ENCODE assay signal across 8 cellular contexts in genomic region chr1:114670083-114671010, GRCh38. TPM values are rescaled to one million over a fixed set of nuclear protein-coding genes. Genes with fewer than 3 reads are reported as not detected.
DNase-seq lines count a peak whose midpoint lies in the region; ATAC-seq and TF ChIP-seq lines count a peak whose summit lies in the region.

No MANE protein-coding gene starts in this region.

- H3K9me3 Mint-ChIP-seq in activated CD4-positive, alpha-beta memory T cell treated with anti-CD3 and anti-CD28 coated beads, Interleukin-2, amount 10 ng/mL, durations not matched to agents 7 days and 5 days, result no peaks in the 10 kb centered on the region

- POLR2A ChIA-PET in activated CD4-positive, alpha-beta memory T cell treated with anti-CD3 and anti-CD28 coated beads, Interleukin-2, amount 10 ng/mL, durations not matched to agents 7 days and 5 days (lab: Charles Lee), result interaction anchor here (1.3 to 1.7 kb wide), 2 partner anchors 46 to 88 kb away, joined by 3 to 4 read pairs; partner anchors contain the start of gene NRAS

- peak overlapping the region; percentile 80 for H3K27ac ChIP-seq in lower lobe of right lung

- TF ChIP-seq CTCF in AG10803 (conservative IDR thresholded peaks at IDR 0.05; ENCODE audit: low read length) (peak; percentile 12; the same call in 1 of the 2 replicates), lower lobe of right lung (IDR thresholded peaks at IDR 0.05) (no peak)

- no peaks in the 10 kb centered on the region for H3K9me3 ChIP-seq in lower lobe of right lung

- H3K4me1 ChIP-seq in lower lobe of right lung, result peaks cover 3% of the 10 kb centered on the region

- ATAC-seq in GM19023 (IDR thresholded peaks at IDR 0.05; ENCODE audit: unreplicated experiment), result peak; percentile 99
- peak; percentile 97 for ATAC-seq in HG03175 (IDR thresholded peaks at IDR 0.05; ENCODE audit: unreplicated experiment)
- ATAC-seq in lower lobe of right lung, result peak; percentile 99

- H3K36me3 Mint-ChIP-seq in activated CD4-positive, alpha-beta memory T cell treated with anti-CD3 and anti-CD28 coated beads, Interleukin-2, amount 10 ng/mL, durations not matched to agents 7 days and 5 days (ENCODE audit: low read depth), result no peaks in the 10 kb centered on the region

- peaks cover 23% of the 10 kb centered on the region for H3K27me3 Mint-ChIP-seq in activated CD4-positive, alpha-beta memory T cell treated with anti-CD3 and anti-CD28 coated beads, Interleukin-2, amount 10 ng/mL, durations not matched to agents 7 days and 5 days

- CTCF ChIA-PET in activated CD4-positive, alpha-beta memory T cell treated with anti-CD3 and anti-CD28 coated beads, Interleukin-2, amount 10 ng/mL, durations not matched to agents 7 days and 5 days (lab: Charles Lee), result interaction anchor here (1.1 to 4.4 kb wide), 4 partner anchors 11 to 323 kb away, joined by 4 to 19 read pairs (median 5); partner anchors contain the start of gene NRAS

- DNase-seq in AG10803 (ENCODE audit: low read depth) (peak; percentile 87), NCI-H526 treated with DMSO at 0.1 percent for 48 hours (lab: John Stamatoyannopoulos, UW) (peak; percentile 74), ecto neural progenitor cell (ENCODE audit: low spot score) (peak; percentile 94), lower lobe of right lung (peak; percentile 95)
- peak; percentile 88 for DNase-seq in activated CD4-positive, alpha-beta memory T cell treated with anti-CD3 and anti-CD28 coated beads, Interleukin-2, amount 10 ng/mL, durations not matched to agents 7 days and 5 days
- peak; percentile 78 to 86 for DNase-seq in stimulated activated CD4-positive, alpha-beta T cell treated with anti-CD3 and anti-CD28 coated beads, Interleukin-4, amount 100 ng/mL, for 4 hours

- H3K27ac Mint-ChIP-seq in activated CD4-positive, alpha-beta memory T cell treated with anti-CD3 and anti-CD28 coated beads, Interleukin-2, amount 10 ng/mL, durations not matched to agents 7 days and 5 days, result peak overlapping the region; percentile 49

- H3K4me1 Mint-ChIP-seq in activated CD4-positive, alpha-beta memory T cell treated with anti-CD3 and anti-CD28 coated beads, Interleukin-2, amount 10 ng/mL, durations not matched to agents 7 days and 5 days, result peaks cover 10% of the 10 kb centered on the region

- H3K36me3 ChIP-seq in lower lobe of right lung, result no peaks in the 10 kb centered on the region

- intact Hi-C loops in lower lobe of right lung (cut with DNase I), result no loop called here

- no peaks in the 10 kb centered on the region for H3K27me3 ChIP-seq in lower lobe of right lung (ENCODE audit: low read depth)

- H3K4me3 ChIP-seq in AG10803 (ENCODE audit: low read length) (peak overlapping the region; percentile 85), lower lobe of right lung (peak overlapping the region; percentile 92)

- peak overlapping the region; percentile 91 for H3K4me3 Mint-ChIP-seq in activated CD4-positive, alpha-beta memory T cell treated with anti-CD3 and anti-CD28 coated beads, Interleukin-2, amount 10 ng/mL, durations not matched to agents 7 days and 5 days

RNA-seq across cellular contexts. Expression of gene DENND2C, which starts 0.5 kb away (rescaled TPM):
- total RNA-seq in activated CD4-positive, alpha-beta memory T cell treated with anti-CD3 and anti-CD28 coated beads, Interleukin-2, amount 10 ng/mL, durations not matched to agents 7 days and 5 days, result under 1 TPM; 0.43 to 0.83 TPM
- 3.8 TPM for total RNA-seq in lower lobe of right lung

RNA-seq across cellular contexts. Expression of gene AMPD1, which starts 25.0 kb away (rescaled TPM):
- total RNA-seq in activated CD4-positive, alpha-beta memory T cell treated with anti-CD3 and anti-CD28 coated beads, Interleukin-2, amount 10 ng/mL, durations not matched to agents 7 days and 5 days, result not detected
- 0.21 TPM for total RNA-seq in lower lobe of right lung

RNA-seq across cellular contexts. Expression of gene NRAS, which starts 46.2 kb away (rescaled TPM):
- 10 to 100 TPM; 53.4 to 54.1 TPM for total RNA-seq in activated CD4-positive, alpha-beta memory T cell treated with anti-CD3 and anti-CD28 coated beads, Interleukin-2, amount 10 ng/mL, durations not matched to agents 7 days and 5 days
- 25.1 TPM for total RNA-seq in lower lobe of right lung

Comparison
In these comparisons a context has a peak if more than half of its experiments do, and no peak if none do; other contexts are left out.
1. Peak in every context shown above with its lines: DNase-seq, ATAC-seq, H3K4me3 ChIP-seq and H3K27ac ChIP-seq.